Comparison of ENCODE assay signal across 10 cellular contexts in the genomic region with DNA sequence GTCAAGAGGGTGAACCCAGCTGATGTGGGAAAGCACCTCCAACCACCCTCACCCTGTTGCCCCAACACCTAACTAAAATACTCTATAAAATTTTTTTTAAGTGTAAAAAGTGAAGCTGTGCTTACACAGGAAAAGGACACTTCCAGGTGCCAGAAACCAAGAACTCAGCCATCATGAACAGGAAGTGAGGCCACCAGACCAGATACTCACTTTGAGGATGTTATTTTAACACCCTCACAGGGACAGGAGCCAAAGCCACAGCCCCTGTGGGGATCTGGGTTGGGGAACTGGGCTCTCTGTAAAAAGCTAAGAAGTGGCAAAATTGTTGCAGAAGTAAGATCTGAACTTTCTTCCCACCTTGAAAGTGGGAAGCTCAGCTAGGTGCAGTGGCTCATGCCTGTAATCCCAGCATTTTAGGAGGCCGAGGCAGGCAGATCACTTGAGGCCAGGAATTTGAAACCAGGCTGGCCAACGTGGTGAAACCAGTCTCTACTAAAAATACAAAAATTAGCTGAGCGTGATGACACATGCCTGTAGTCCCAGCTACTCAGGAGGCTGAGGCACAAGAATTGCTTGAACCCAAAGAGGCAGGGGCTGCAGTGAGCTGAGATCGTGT. TPM values are rescaled to one million over a fixed set of nuclear protein-coding genes. Genes with fewer than 3 reads are reported as not detected.
A peak's percentile ranks its signal among the peaks of the same experiment; 100 is the strongest.
DNase-seq lines count a peak whose midpoint lies in the region; ATAC-seq and TF ChIP-seq lines count a peak whose summit lies in the region.
"Had no signal": no experiment of that assay in that cellular context is flagged by ENCODE, and none has a peak within 500 bp of the region (broad histone marks: within the 10 kb centered on the region; RNA-seq: fewer than 3 reads in every experiment).

No MANE protein-coding gene starts in this region.

- H3K4me3 ChIP-seq in fibroblast of mammary gland (ENCODE audit: control insufficient read depth, low read depth, low read length), result no peak overlapping the region
- no peak overlapping the region for H3K4me3 ChIP-seq in PC-3 (ENCODE audit: low read length)

- H3K36me3 Mint-ChIP-seq in T-helper 2 cell treated with Interferon-gamma antibody and Interleukin-4, amounts not matched to agents 5 μg/mL and 100 μg/mL, for 36 hours (ENCODE audit: low read depth), result no peaks in the 10 kb centered on the region
- H3K36me3 Mint-ChIP-seq in glutamatergic neuron (ENCODE audit: unreplicated experiment), result no peaks in the 10 kb centered on the region
- H3K36me3 Mint-ChIP-seq: brain had no signal

- peak overlapping the region; percentile 69 for H3K4me3 Mint-ChIP-seq in T-helper 2 cell treated with Interferon-gamma antibody and Interleukin-4, amounts not matched to agents 5 μg/mL and 100 μg/mL, for 36 hours
- no peak overlapping the region for H3K4me3 Mint-ChIP-seq in glutamatergic neuron (ENCODE audit: unreplicated experiment)
- H3K4me3 Mint-ChIP-seq: brain had no signal

- H3K27ac Mint-ChIP-seq in T-helper 2 cell treated with Interferon-gamma antibody and Interleukin-4, amounts not matched to agents 5 μg/mL and 100 μg/mL, for 36 hours, result peak overlapping the region; percentile 94
- H3K27ac Mint-ChIP-seq in glutamatergic neuron (ENCODE audit: unreplicated experiment), result no peak overlapping the region

- no peak for TF ChIP-seq CTCF in fibroblast of mammary gland (conservative IDR thresholded peaks at IDR 0.05; ENCODE audit: control insufficient read depth, insufficient read depth, low read depth, low read length)
- no peak for TF ChIP-seq CTCF in glutamatergic neuron (IDR thresholded peaks at IDR 0.05; ENCODE audit: partially characterized antibody, unreplicated experiment)
- TF ChIP-seq CTCF in PC-3 (conservative IDR thresholded peaks at IDR 0.05; ENCODE audit: low read depth, low read length), result no peak

- H3K27ac ChIP-seq in PC-3 (ENCODE audit: low read length), result no peak overlapping the region

- no peak overlapping the region for H2AFZ ChIP-seq in PC-3 (ENCODE audit: low read length)

- H3K4me2 ChIP-seq in PC-3 (ENCODE audit: low read length), result no peak overlapping the region

- no peaks in the 10 kb centered on the region for H3F3A ChIP-seq in PC-3 (ENCODE audit: low read length, unreplicated experiment)

- H3K27me3 Mint-ChIP-seq in T-helper 2 cell treated with Interferon-gamma antibody and Interleukin-4, amounts not matched to agents 5 μg/mL and 100 μg/mL, for 36 hours (ENCODE audit: low read depth), result no peaks in the 10 kb centered on the region
- peaks cover 2% of the 10 kb centered on the region for H3K27me3 Mint-ChIP-seq in glutamatergic neuron (ENCODE audit: unreplicated experiment)
- H3K27me3 Mint-ChIP-seq: brain had no signal

- no peaks in the 10 kb centered on the region for H3K9me3 ChIP-seq in PC-3 (ENCODE audit: low read length)

- no TSS peak for BruUV-seq in PC-3 (replicated peaks; lab: Mats Ljungman, UMichigan)

- DNase-seq in EL (peak; percentile 40), fibroblast of mammary gland (ENCODE audit: low read depth) (peak; percentile 15), kidney glomerular epithelial cell (lab: John Stamatoyannopoulos, UW) (no peak), glutamatergic neuron (no peak), NCI-H82 (lab: John Stamatoyannopoulos, UW) (no peak), PC-3 (no peak)
- DNase-seq in T-helper 2 cell treated with Interferon-gamma antibody and Interleukin-4, amounts not matched to agents 5 μg/mL and 100 μg/mL, for 36 hours (ENCODE audit: low spot score), result peak; percentile 15

- CTCF ChIA-PET in PC-3 (lab: Charles Lee), result no interaction called here

- peaks cover 47% of the 10 kb centered on the region for H3K4me1 Mint-ChIP-seq in T-helper 2 cell treated with Interferon-gamma antibody and Interleukin-4, amounts not matched to agents 5 μg/mL and 100 μg/mL, for 36 hours (ENCODE audit: low read depth)
- H3K4me1 Mint-ChIP-seq in glutamatergic neuron (ENCODE audit: low read depth, unreplicated experiment), result peaks cover 7% of the 10 kb centered on the region

- intact Hi-C loops in PC-3 (cut with micrococcal nuclease), result no loop called here

- ATAC-seq in GM21529 (IDR thresholded peaks at IDR 0.05; ENCODE audit: unreplicated experiment) (peak; percentile 50), PC-3 (no peak)
- ATAC-seq: HCT116 had no signal

- H3K9me2 ChIP-seq in PC-3 (replicated peaks; ENCODE audit: low read length), result no peaks in the 10 kb centered on the region

- H3K9ac ChIP-seq in PC-3 (ENCODE audit: low read length), result no peak overlapping the region

- no peaks in the 10 kb centered on the region for H4K20me1 ChIP-seq in PC-3 (ENCODE audit: low read length)

- no peaks in the 10 kb centered on the region for H3K79me2 ChIP-seq in PC-3 (ENCODE audit: low read length)

- no peaks in the 10 kb centered on the region for H3K9me3 Mint-ChIP-seq in T-helper 2 cell treated with Interferon-gamma antibody and Interleukin-4, amounts not matched to agents 5 μg/mL and 100 μg/mL, for 36 hours
- peaks cover 3% of the 10 kb centered on the region for H3K9me3 Mint-ChIP-seq in glutamatergic neuron (ENCODE audit: unreplicated experiment)

- POLR2A ChIA-PET in PC-3 (lab: Charles Lee; ENCODE audit: unreplicated experiment), result no interaction called here

- H3K4me1 ChIP-seq in PC-3 (ENCODE audit: insufficient read depth, low read length), result no peaks in the 10 kb centered on the region

- H3K27me3 ChIP-seq in PC-3 (ENCODE audit: low read length), result no peaks in the 10 kb centered on the region

- no peaks in the 10 kb centered on the region for H3K36me3 ChIP-seq in PC-3 (ENCODE audit: low read depth, low read length)

RNA-seq across cellular contexts. Expression of gene RSPH14, which starts 3.8 kb away (rescaled TPM):
- total RNA-seq in glutamatergic neuron (ENCODE audit: unreplicated experiment) (1.7 TPM), PC-3 (2014; rRNA removed) (0.35 and 0.44 TPM in 2 replicates)

RNA-seq across cellular contexts. Expression of gene RAB36, which starts 7.3 kb away (rescaled TPM):
- 2.0 TPM for total RNA-seq in glutamatergic neuron (ENCODE audit: unreplicated experiment)
- 1.1 and 5.1 TPM in 2 replicates for total RNA-seq in PC-3 (2014; rRNA removed)

RNA-seq across cellular contexts. Expression of gene BCR, which starts 42.3 kb away (rescaled TPM):
- total RNA-seq in glutamatergic neuron (ENCODE audit: unreplicated experiment) (268 TPM), PC-3 (2014; rRNA removed) (36.8 and 46.8 TPM in 2 replicates)

Comparison
In these comparisons a context has a peak if more than half of its experiments do, and no peak if none do; other contexts are left out.
1. DNase-seq: peak in EL (single experiment), T-helper 2 cell treated with Interferon-gamma antibody and Interleukin-4, amounts not matched to agents 5 μg/mL and 100 μg/mL, for 36 hours (single experiment) and fibroblast of mammary gland (single experiment); none in kidney glomerular epithelial cell (single experiment), glutamatergic neuron (single experiment), NCI-H82 (single experiment) and PC-3 (single experiment).